Comparison of ENCODE assay signal across 19 cellular contexts in genomic region chr4:82623284-82623683, GRCh38.
DNase-seq lines count a peak whose midpoint lies in the region; ATAC-seq, FAIRE-seq and TF ChIP-seq lines count a peak whose summit lies in the region.
"Had no signal": no experiment of that assay in that cellular context is flagged by ENCODE, and none has a peak within 500 bp of the region (broad histone marks: within the 10 kb centered on the region; RNA-seq: fewer than 3 reads in every experiment).

No MANE protein-coding gene starts in this region.

- H3K27ac ChIP-seq in GM23248 (no peak overlapping the region), small intestine (ENCODE audit: low read depth in 1 of 2, low read length in 1 of 2) (no peak overlapping the region)

- H3K4me1 ChIP-seq in GM23248 (ENCODE audit: insufficient read depth): no peaks in the 10 kb centered on the region
- peaks cover 0 to 2% of the 10 kb centered on the region in 2 donors for H3K4me1 ChIP-seq in small intestine (ENCODE audit: control insufficient read depth in 2 of 2, insufficient read depth in 1 of 2, low read depth in 1 of 2, low read length in 1 of 2)

- H3K9ac ChIP-seq in GM23248: no peak overlapping the region

- no peak overlapping the region for H2AFZ ChIP-seq in GM23248

- no peaks in the 10 kb centered on the region for H3F3A ChIP-seq in GM23248 (ENCODE audit: insufficient read depth)

- H3K9me3 ChIP-seq in GM23248 (ENCODE audit: low read depth) (no peaks in the 10 kb centered on the region), small intestine (ENCODE audit: control insufficient read depth, low read depth) (no peaks in the 10 kb centered on the region)
- H3K9me3 ChIP-seq: BE2C had no signal

- H3K9me2 ChIP-seq in GM23248 (ENCODE audit: insufficient read depth): no peaks in the 10 kb centered on the region

- no peak overlapping the region for H3K4me2 ChIP-seq in GM23248 (ENCODE audit: unreplicated experiment)

- ATAC-seq in GM21717 (IDR thresholded peaks at IDR 0.05; ENCODE audit: unreplicated experiment): no peak
- ATAC-seq: CD8-positive, alpha-beta T cell had no signal

- 14% methylated on average over 2 of the region's 2 CpGs for WGBS in GM23248 (ENCODE audit: low coverage in 1 of 2, low lambda C conversion rate in 2 of 2, missing lambda C conversion rate in 2 of 2), 2 experiments
- WGBS in small intestine, 3 donors: 57 to 86% (median 81%) methylated on average over 2 of the region's 2 CpGs

- H3K4me3 ChIP-seq in AG10803 (ENCODE audit: low read length) (no peak overlapping the region), GM23248 (no peak overlapping the region), fibroblast of mammary gland (ENCODE audit: control insufficient read depth, low read depth, low read length) (no peak overlapping the region), retinal pigment epithelial cell (ENCODE audit: low read length) (no peak overlapping the region), small intestine (ENCODE audit: low read depth in 1 of 2, low read length in 2 of 2) (no peak overlapping the region)

- H3K27me3 ChIP-seq in GM23248 (replicated peaks; ENCODE audit: insufficient read depth) (no peaks in the 10 kb centered on the region), small intestine (ENCODE audit: control insufficient read depth in 2 of 2, insufficient read depth in 2 of 2, low read length in 2 of 2) (no peaks in the 10 kb centered on the region)
- H3K27me3 ChIP-seq: BE2C had no signal

- H3K36me3 ChIP-seq in GM23248 (ENCODE audit: low read depth): no peaks in the 10 kb centered on the region
- no peaks in the 10 kb centered on the region for H3K36me3 ChIP-seq in small intestine (ENCODE audit: control insufficient read depth in 2 of 2, insufficient read depth in 2 of 2, low read length in 2 of 2)
- H3K36me3 ChIP-seq: BE2C had no signal

- in situ Hi-C loops in GM23248 (cut with MboI): no loop called here

- DNase-seq in AG10803 (ENCODE audit: low read depth) (peak; percentile 52), GM23248 (peak; percentile 24), fibroblast of mammary gland (ENCODE audit: low read depth) (peak; percentile 7), retinal pigment epithelial cell (ENCODE audit: low read depth) (peak; percentile 33), small intestine (no peak), NCI-H446 treated with DMSO at 0.1 percent for 48 hours (lab: John Stamatoyannopoulos, UW) (no peak), RCC 7860 (ENCODE audit: low spot score) (no peak)
- DNase-seq: ACHN; BE2C; CD8-positive, alpha-beta T cell; COR-L47; DMS153; DMS79 treated with DMSO at 0.1 percent for 48 hours; GDM1; GOT3; H9; IMR-90 had no signal

- TF ChIP-seq CTCF in AG10803 (conservative IDR thresholded peaks at IDR 0.05; ENCODE audit: low read length) (no peak), fibroblast of mammary gland (conservative IDR thresholded peaks at IDR 0.05; ENCODE audit: control insufficient read depth, insufficient read depth, low read depth, low read length) (no peak), retinal pigment epithelial cell (conservative IDR thresholded peaks at IDR 0.05; ENCODE audit: low read depth, low read length) (no peak)

- FAIRE-seq in small intestine (lab: Jason Lieb, UNC): no peak
- no peak for FAIRE-seq in RCC 7860 (lab: Jason Lieb, UNC)
- FAIRE-seq: D721Med had no signal

- no peaks in the 10 kb centered on the region for H4K20me1 ChIP-seq in GM23248 (ENCODE audit: insufficient read depth)

- no peaks in the 10 kb centered on the region for H3K79me2 ChIP-seq in GM23248 (ENCODE audit: insufficient read depth)

Comparison
In these comparisons a context has a peak if more than half of its experiments do, and no peak if none do; other contexts are left out.
1. DNase-seq: peak in AG10803 (single experiment), GM23248 (single experiment), fibroblast of mammary gland (single experiment) and retinal pigment epithelial cell (single experiment); none in small intestine (single experiment), NCI-H446 treated with DMSO at 0.1 percent for 48 hours (single experiment) and RCC 7860 (single experiment).